Comparison of ENCODE assay signal across 32 cellular contexts in genomic region chr5:151285683-151286082, GRCh38. TPM values are rescaled to one million over a fixed set of nuclear protein-coding genes. Genes with fewer than 3 reads are reported as not detected.
"Had no signal": no experiment of that assay in that cellular context is flagged by ENCODE, and none has a peak within 500 bp of the region (broad histone marks: within the 10 kb centered on the region; RNA-seq: fewer than 3 reads in every experiment).

No MANE protein-coding gene starts in this region.

- H2AFZ ChIP-seq: parathyroid adenoma had no signal

- H3K4me1 Mint-ChIP-seq: activated naive CD8-positive, alpha-beta T cell treated with anti-CD3 and anti-CD28 coated beads for 36 hours; immature natural killer cell had no signal

- H3K4me3 ChIP-seq: left ventricle myocardium inferior, lung, right atrium auricular region, stomach, tibial artery had no signal

- H3K27me3 Mint-ChIP-seq: activated naive CD8-positive, alpha-beta T cell treated with anti-CD3 and anti-CD28 coated beads for 36 hours; naive B cell; stimulated activated naive B cell treated with anti-CD40 and anti-IgM and Interleukin-4, amounts not matched to agents 10 μg/mL and 1 μg/mL and 100 μg/mL, for 72 hours had no signal

- H3K36me3 Mint-ChIP-seq: activated naive CD8-positive, alpha-beta T cell treated with anti-CD3 and anti-CD28 coated beads for 36 hours; immature natural killer cell; naive B cell had no signal

- ATAC-seq: esophagus mucosa; stimulated activated naive B cell treated with anti-CD40 and anti-IgM and Interleukin-4, amounts not matched to agents 10 μg/mL and 1 μg/mL and 100 μg/mL, for 72 hours had no signal

- H3K9me3 ChIP-seq: left ventricle myocardium inferior, right atrium auricular region, stomach, tibial artery had no signal

- H3K79me2 ChIP-seq: parathyroid adenoma had no signal

- H3K27me3 ChIP-seq: right atrium auricular region, stomach, tibial artery had no signal

- DNase-seq: activated CD4-positive, alpha-beta T cell treated with anti-CD3 and anti-CD28 coated beads for 48 hours; activated CD4-positive, alpha-beta T cell treated with anti-CD3 and anti-CD28 coated beads, Interleukin-2, amount 50 U/mL, for 48 hours; activated CD8-positive, alpha-beta memory T cell treated with anti-CD3 and anti-CD28 coated beads for 24 hours; activated effector memory CD4-positive, alpha-beta T cell treated with anti-CD3 and anti-CD28 coated beads, Interleukin-2, amount 50 U/mL, for 16 hours; activated naive CD4-positive, alpha-beta T cell treated with anti-CD3 and anti-CD28 coated beads for 36 hours; activated naive CD8-positive, alpha-beta T cell treated with anti-CD3 and anti-CD28 coated beads for 36 hours; amniotic stem cell; central memory CD4-positive, alpha-beta T cell; endodermal cell; foreskin fibroblast; hippocampal formation; immature natural killer cell; kidney glomerular epithelial cell; left ventricle myocardium inferior; naive B cell; stimulated activated CD4-positive, alpha-beta T cell treated with anti-CD3 and anti-CD28 coated beads, Interleukin-15, amount 100 ng/mL, for 24 hours; stimulated activated CD4-positive, alpha-beta T cell treated with anti-CD3 and anti-CD28 coated beads, Interleukin-2, amount 100 ng/mL, for 24 hours; stimulated activated naive B cell treated with anti-CD40 and anti-IgM and Interleukin-4, amounts not matched to agents 10 μg/mL and 1 μg/mL and 100 μg/mL, for 72 hours; stomach; T-helper 9 cell; tibial artery had no signal

- H3K27ac Mint-ChIP-seq: activated naive CD4-positive, alpha-beta T cell treated with anti-CD3 and anti-CD28 coated beads for 36 hours; activated naive CD8-positive, alpha-beta T cell treated with anti-CD3 and anti-CD28 coated beads for 36 hours; dendritic cell treated with granulocyte-macrophage colony-stimulating factor and Interleukin-4, amounts not matched to agents 40 ng/mL and 50 ng/mL, for 4 days; endodermal cell; immature natural killer cell; naive B cell; stimulated activated naive B cell treated with anti-CD40 and anti-IgM and Interleukin-4, amounts not matched to agents 10 μg/mL and 1 μg/mL and 100 μg/mL, for 72 hours had no signal

- H3K4me1 ChIP-seq: left ventricle myocardium inferior, parathyroid adenoma, right atrium auricular region, stomach, tibial artery had no signal

- H3K27ac ChIP-seq: left ventricle myocardium inferior, parathyroid adenoma, right atrium auricular region, stomach, tibial artery, VCaP had no signal

- H3K9me3 Mint-ChIP-seq: activated naive CD4-positive, alpha-beta T cell treated with anti-CD3 and anti-CD28 coated beads for 36 hours; activated naive CD8-positive, alpha-beta T cell treated with anti-CD3 and anti-CD28 coated beads for 36 hours; dendritic cell treated with granulocyte-macrophage colony-stimulating factor and Interleukin-4, amounts not matched to agents 40 ng/mL and 50 ng/mL, for 4 days; immature natural killer cell; stimulated activated naive B cell treated with anti-CD40 and anti-IgM and Interleukin-4, amounts not matched to agents 10 μg/mL and 1 μg/mL and 100 μg/mL, for 72 hours had no signal

- H3K9ac ChIP-seq: parathyroid adenoma had no signal

- H3K36me3 ChIP-seq: left ventricle myocardium inferior, right atrium auricular region, stomach, tibial artery had no signal

- H3K4me3 Mint-ChIP-seq: activated naive CD4-positive, alpha-beta T cell treated with anti-CD3 and anti-CD28 coated beads for 36 hours; activated naive CD8-positive, alpha-beta T cell treated with anti-CD3 and anti-CD28 coated beads for 36 hours; dendritic cell treated with granulocyte-macrophage colony-stimulating factor and Interleukin-4, amounts not matched to agents 40 ng/mL and 50 ng/mL, for 4 days; endodermal cell; immature natural killer cell; naive B cell; stimulated activated naive B cell treated with anti-CD40 and anti-IgM and Interleukin-4, amounts not matched to agents 10 μg/mL and 1 μg/mL and 100 μg/mL, for 72 hours had no signal

RNA-seq across cellular contexts. Expression of gene SLC36A3, which starts 17.9 kb away (rescaled TPM):
- total RNA-seq: activated naive CD4-positive, alpha-beta T cell treated with anti-CD3 and anti-CD28 coated beads for 36 hours; activated naive CD8-positive, alpha-beta T cell treated with anti-CD3 and anti-CD28 coated beads for 36 hours; endodermal cell; esophagus mucosa; left ventricle myocardium inferior; lung; mesenteric fat pad; pulmonary artery endothelial cell; right atrium auricular region; stomach; T-helper 1 cell treated with Interleukin-12 subunit alpha and Interleukin-12 subunit beta and Interleukin-4 antibody, amounts not matched to agents 30 ng/mL and 1 ng/mL, for 36 hours; urinary bladder had no signal
- polyA plus RNA-seq: immature natural killer cell, lung, neural cell, stomach, urinary bladder had no signal
